8 cellular contexts compared by ENCODE assay signal in the genomic region with DNA sequence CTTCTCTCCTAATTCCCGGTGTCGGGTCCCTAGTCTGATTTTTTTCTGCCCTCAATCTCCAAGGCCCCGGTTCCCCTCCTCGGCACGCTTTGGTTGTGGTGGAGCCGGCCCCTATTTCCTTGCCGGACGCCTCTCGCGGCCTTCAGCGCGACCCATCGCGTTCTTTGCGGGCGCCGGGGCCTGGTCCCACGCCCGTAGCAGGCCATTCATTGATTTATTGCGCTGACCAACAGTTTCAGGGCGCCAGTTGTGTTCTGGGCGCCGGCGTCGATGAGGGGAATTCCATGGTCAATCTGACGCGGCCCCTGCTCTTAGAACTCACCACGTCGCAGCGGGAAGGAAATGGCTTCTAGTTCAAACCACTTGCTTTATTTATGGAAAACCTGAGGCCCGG. TPM values are rescaled to one million over a fixed set of nuclear protein-coding genes. Genes with fewer than 3 reads are reported as not detected.
DNase-seq lines count a peak whose midpoint lies in the region; ATAC-seq and TF ChIP-seq lines count a peak whose summit lies in the region.

No MANE protein-coding gene starts in this region.

- H3K27me3 Mint-ChIP-seq in progenitor cell of endocrine pancreas: no peaks in the 10 kb centered on the region

- peak overlapping the region; percentile 93 for H2AFZ ChIP-seq in ACC112 (ENCODE audit: low read length, unreplicated experiment)

- peaks cover 29% of the 10 kb centered on the region for H3K4me1 Mint-ChIP-seq in progenitor cell of endocrine pancreas (ENCODE audit: low read depth)

- under 1% methylated on average over 31 of the region's 31 CpGs for WGBS in urinary bladder

- H3K27ac ChIP-seq in ACC112 (ENCODE audit: low read depth, low read length): peak overlapping the region; percentile 97
- H3K27ac ChIP-seq in RWPE1: peak overlapping the region; percentile 92
- peak overlapping the region; percentile 86 for H3K27ac ChIP-seq in urinary bladder (ENCODE audit: low read depth)

- H3K4me1 ChIP-seq in ACC112 (ENCODE audit: control insufficient read depth, insufficient read depth, low read length, unreplicated experiment) (peaks cover 32% of the 10 kb centered on the region), urinary bladder (ENCODE audit: insufficient read depth) (no peaks in the 10 kb centered on the region)

- intact Hi-C loops in left cardiac atrium (cut with DNase I): no loop called here

- peak overlapping the region; percentile 88 for H3K4me3 Mint-ChIP-seq in progenitor cell of endocrine pancreas (ENCODE audit: low read depth)

- H3K9me3 Mint-ChIP-seq in progenitor cell of endocrine pancreas (ENCODE audit: low read depth): no peaks in the 10 kb centered on the region

- H3K27me3 ChIP-seq in ACC112 (ENCODE audit: insufficient read depth, low read length): no peaks in the 10 kb centered on the region

- peak overlapping the region; percentile 84 for H3K4me3 ChIP-seq in ACC112 (ENCODE audit: low read depth, low read length)
- peak overlapping the region; percentile 89 for H3K4me3 ChIP-seq in urinary bladder (ENCODE audit: low read depth, low read length)

- POLR2A ChIA-PET in RWPE1 (lab: Yijun Ruan, JAX; ENCODE audit: low non-redundant PET): no interaction called here

- peaks cover 5% of the 10 kb centered on the region for H3K36me3 Mint-ChIP-seq in progenitor cell of endocrine pancreas (ENCODE audit: insufficient read depth)

- DNase-seq in RWPE1 (ENCODE audit: low spot score) (peak; percentile 48), left cardiac atrium (peak; percentile 34), progenitor cell of endocrine pancreas (ENCODE audit: low spot score, unreplicated experiment) (peak; percentile 43)
- peak; percentile 52 for DNase-seq in activated naive CD4-positive, alpha-beta T cell treated with anti-CD3 and anti-CD28 coated beads, Interleukin-2, amount 50 U/mL, for 16 hours

- H3K27ac Mint-ChIP-seq in progenitor cell of endocrine pancreas: peak overlapping the region; percentile 100

- H3K79me2 ChIP-seq in ACC112 (ENCODE audit: control insufficient read depth, insufficient read depth, low read length, unreplicated experiment): peaks cover 88% of the 10 kb centered on the region

- TF ChIP-seq CTCF in RWPE1 (conservative IDR thresholded peaks at IDR 0.05; ENCODE audit: low read depth) (no peak), progenitor cell of endocrine pancreas (IDR thresholded peaks at IDR 0.05; ENCODE audit: unreplicated experiment) (no peak)

- ATAC-seq in GM18861 (IDR thresholded peaks at IDR 0.05; ENCODE audit: unreplicated experiment) (peak; percentile 24), HG03103 (IDR thresholded peaks at IDR 0.05; ENCODE audit: low read depth, unreplicated experiment) (peak; percentile 23), left cardiac atrium (peak; percentile 24 to 25)

- CTCF ChIA-PET in RWPE1 (lab: Yijun Ruan, JAX): interaction anchor here (0.6 to 0.8 kb wide), 2 partner anchors 78 to 79 kb away, joined by 4 to 5 read pairs; no protein-coding TSS in a partner anchor

- peaks cover 7% of the 10 kb centered on the region; the same call in 1 of the 2 replicates for H3K36me3 ChIP-seq in ACC112 (ENCODE audit: insufficient read depth, low read length)
- H3K36me3 ChIP-seq in urinary bladder (ENCODE audit: insufficient read depth): no peaks in the 10 kb centered on the region

RNA-seq across cellular contexts. Expression of a gene that starts 0.4 kb away (rescaled TPM):
- 10 to 100 TPM; 16.3 to 23.8 TPM for total RNA-seq in left cardiac atrium
- 71.0 and 72.3 TPM in 2 replicates for total RNA-seq in progenitor cell of endocrine pancreas
- 43.8 TPM for total RNA-seq in urinary bladder
- polyA plus RNA-seq in urinary bladder: 19.6 TPM

RNA-seq across cellular contexts. Expression of a gene that starts 0.9 kb away (rescaled TPM):
- 1 to 10 TPM; 5.6 to 9.4 TPM for total RNA-seq in left cardiac atrium
- 25.5 and 26.4 TPM in 2 replicates for total RNA-seq in progenitor cell of endocrine pancreas
- total RNA-seq in urinary bladder: 37.1 TPM
- 4.6 TPM for polyA plus RNA-seq in urinary bladder

RNA-seq across cellular contexts. Expression of a gene that starts 38.7 kb away (rescaled TPM):
- 1 to 10 TPM in 1 of 2 donors, under 1 TPM in 1; 0.73 to 3.0 TPM for total RNA-seq in left cardiac atrium
- 0.38 and 0.62 TPM in 2 replicates for total RNA-seq in progenitor cell of endocrine pancreas
- total RNA-seq in urinary bladder: 6.7 TPM
- polyA plus RNA-seq in urinary bladder: 28.4 TPM

Comparison
In these comparisons a context has a peak if more than half of its experiments do, and no peak if none do; other contexts are left out.
1. Peak in every context shown above with its lines: DNase-seq, ATAC-seq, H3K4me3 ChIP-seq and H3K27ac ChIP-seq.